In the genomic region with DNA sequence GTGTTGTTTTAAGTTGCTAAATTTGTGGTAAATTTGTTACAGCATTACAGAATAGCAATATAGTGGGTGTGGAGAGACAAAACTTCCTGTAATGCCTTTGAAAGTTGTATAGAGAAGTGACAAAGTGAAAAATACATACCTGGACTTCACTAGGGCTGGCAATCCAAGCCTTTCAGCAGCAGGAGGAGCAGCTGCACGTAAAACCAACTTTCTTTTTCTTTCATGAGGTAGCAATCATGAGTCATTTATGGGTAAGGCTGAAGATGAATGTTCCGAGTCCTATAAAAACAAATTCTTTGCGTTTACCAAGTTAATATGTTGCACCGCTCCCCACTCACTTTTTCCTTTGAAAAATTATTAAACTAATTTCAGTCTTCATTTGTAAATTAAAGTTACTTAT, we compare ENCODE assay signal across 9 cellular contexts.
DNase-seq lines count a peak whose midpoint lies in the region; ATAC-seq and TF ChIP-seq lines count a peak whose summit lies in the region.
"Had no signal": no experiment of that assay in that cellular context is flagged by ENCODE, and none has a peak within 500 bp of the region (broad histone marks: within the 10 kb centered on the region; RNA-seq: fewer than 3 reads in every experiment).

No MANE protein-coding gene starts in this region.

- WGBS in transverse colon (ENCODE audit: low coverage in 1 of 2), 2 donors = 26 to 36% methylated on average over 4 of the region's 4 CpGs

- intact Hi-C loops in transverse colon (cut with DNase I; ENCODE audit: low total_unique reads) = no loop called here
- intact Hi-C loops in activated T-helper 1 cell treated with anti-CD3 and anti-CD28 coated beads, Interleukin-12 subunit alpha, Interleukin-12 subunit beta, Interleukin-2, Interleukin-4 antibody, amounts not matched to agents 30 ng/mL and 10 ng/mL and 1 ng/mL, durations not matched to agents 14 hours and 24 hours and 36 hours (cut with micrococcal nuclease) = no loop called here

- H3K9me3 Mint-ChIP-seq in CD4-positive, CD25-positive, alpha-beta regulatory T cell = no peaks in the 10 kb centered on the region
- no peaks in the 10 kb centered on the region for H3K9me3 Mint-ChIP-seq in activated T-helper 1 cell treated with anti-CD3 and anti-CD28 coated beads, Interleukin-12 subunit alpha, Interleukin-12 subunit beta, Interleukin-2, Interleukin-4 antibody, amounts not matched to agents 30 ng/mL and 10 ng/mL and 1 ng/mL, durations not matched to agents 14 hours and 24 hours and 36 hours

- ATAC-seq in CD4-positive, CD25-positive, alpha-beta regulatory T cell (ENCODE audit: low read depth in 2 of 2) = peak; percentile 58 to 65
- ATAC-seq in GM21619 (IDR thresholded peaks at IDR 0.05; ENCODE audit: unreplicated experiment) (peak; percentile 78), GM21737 (IDR thresholded peaks at IDR 0.05; ENCODE audit: unreplicated experiment) (no peak)

- peaks cover 0 to 7% (median 4%) of the 10 kb centered on the region in 4 donors for H3K4me1 Mint-ChIP-seq in CD4-positive, CD25-positive, alpha-beta regulatory T cell
- H3K4me1 Mint-ChIP-seq in activated T-helper 1 cell treated with anti-CD3 and anti-CD28 coated beads, Interleukin-12 subunit alpha, Interleukin-12 subunit beta, Interleukin-2, Interleukin-4 antibody, amounts not matched to agents 30 ng/mL and 10 ng/mL and 1 ng/mL, durations not matched to agents 14 hours and 24 hours and 36 hours (ENCODE audit: low read depth) = no peaks in the 10 kb centered on the region

- DNase-seq in CD4-positive, CD25-positive, alpha-beta regulatory T cell = no peak
- peak; percentile 53 for DNase-seq in NOMO-1 treated with DMSO at 0.1 percent for 48 hours (lab: John Stamatoyannopoulos, UW; ENCODE audit: unreplicated experiment)
- DNase-seq in epithelial cell of prostate (ENCODE audit: low read depth, low spot score) = peak; percentile 50
- no peak for DNase-seq in right atrium auricular region (ENCODE audit: low spot score)
- no peak for DNase-seq in transverse colon
- no peak for DNase-seq in activated T-helper 1 cell treated with anti-CD3 and anti-CD28 coated beads, Interleukin-12 subunit alpha, Interleukin-12 subunit beta, Interleukin-2, Interleukin-4 antibody, amounts not matched to agents 30 ng/mL and 10 ng/mL and 1 ng/mL, durations not matched to agents 14 hours and 24 hours and 36 hours (ENCODE audit: low spot score)
- DNase-seq: T-helper 9 cell had no signal

- no peak overlapping the region for H3K27ac ChIP-seq in CD4-positive, CD25-positive, alpha-beta regulatory T cell (ENCODE audit: insufficient read depth, low read length, poor library complexity, severe bottlenecking)
- H3K27ac ChIP-seq in epithelial cell of prostate (peak overlapping the region; percentile 17), right atrium auricular region (no peak overlapping the region), transverse colon (no peak overlapping the region)

- H3K36me3 Mint-ChIP-seq in CD4-positive, CD25-positive, alpha-beta regulatory T cell = no peaks in the 10 kb centered on the region
- no peaks in the 10 kb centered on the region for H3K36me3 Mint-ChIP-seq in activated T-helper 1 cell treated with anti-CD3 and anti-CD28 coated beads, Interleukin-12 subunit alpha, Interleukin-12 subunit beta, Interleukin-2, Interleukin-4 antibody, amounts not matched to agents 30 ng/mL and 10 ng/mL and 1 ng/mL, durations not matched to agents 14 hours and 24 hours and 36 hours (ENCODE audit: low read depth)

- no peak for TF ChIP-seq POLR2A in transverse colon (IDR thresholded peaks at IDR 0.05)

- H3K4me1 ChIP-seq in CD4-positive, CD25-positive, alpha-beta regulatory T cell (ENCODE audit: control insufficient read depth, insufficient read depth, low read length, poor library complexity, severe bottlenecking) = no peaks in the 10 kb centered on the region
- H3K4me1 ChIP-seq in right atrium auricular region = no peaks in the 10 kb centered on the region
- H3K4me1 ChIP-seq in transverse colon = no peaks in the 10 kb centered on the region

- no peak for TF ChIP-seq EP300 in transverse colon (IDR thresholded peaks at IDR 0.05; ENCODE audit: low read depth)

- no peak overlapping the region for H3K4me3 ChIP-seq in CD4-positive, CD25-positive, alpha-beta regulatory T cell (ENCODE audit: low read depth, low read length)
- no peak overlapping the region for H3K4me3 ChIP-seq in right atrium auricular region
- no peak overlapping the region for H3K4me3 ChIP-seq in transverse colon

- H3K27me3 Mint-ChIP-seq in CD4-positive, CD25-positive, alpha-beta regulatory T cell = peaks cover 11% of the 10 kb centered on the region
- peaks cover 6% of the 10 kb centered on the region for H3K27me3 Mint-ChIP-seq in activated T-helper 1 cell treated with anti-CD3 and anti-CD28 coated beads, Interleukin-12 subunit alpha, Interleukin-12 subunit beta, Interleukin-2, Interleukin-4 antibody, amounts not matched to agents 30 ng/mL and 10 ng/mL and 1 ng/mL, durations not matched to agents 14 hours and 24 hours and 36 hours (ENCODE audit: insufficient read depth)

- no peak overlapping the region for H3K27ac Mint-ChIP-seq in CD4-positive, CD25-positive, alpha-beta regulatory T cell
- no peak overlapping the region for H3K27ac Mint-ChIP-seq in activated T-helper 1 cell treated with anti-CD3 and anti-CD28 coated beads, Interleukin-12 subunit alpha, Interleukin-12 subunit beta, Interleukin-2, Interleukin-4 antibody, amounts not matched to agents 30 ng/mL and 10 ng/mL and 1 ng/mL, durations not matched to agents 14 hours and 24 hours and 36 hours

- peak overlapping the region in 1 of 4 donors; percentile 2 for H3K4me3 Mint-ChIP-seq in CD4-positive, CD25-positive, alpha-beta regulatory T cell
- no peak overlapping the region for H3K4me3 Mint-ChIP-seq in activated T-helper 1 cell treated with anti-CD3 and anti-CD28 coated beads, Interleukin-12 subunit alpha, Interleukin-12 subunit beta, Interleukin-2, Interleukin-4 antibody, amounts not matched to agents 30 ng/mL and 10 ng/mL and 1 ng/mL, durations not matched to agents 14 hours and 24 hours and 36 hours

- peaks cover 1% of the 10 kb centered on the region for H3K27me3 ChIP-seq in CD4-positive, CD25-positive, alpha-beta regulatory T cell (ENCODE audit: control insufficient read depth, insufficient read depth, low read length)
- no peaks in the 10 kb centered on the region for H3K27me3 ChIP-seq in right atrium auricular region
- H3K27me3 ChIP-seq in transverse colon = no peaks in the 10 kb centered on the region

- H3K36me3 ChIP-seq in CD4-positive, CD25-positive, alpha-beta regulatory T cell (ENCODE audit: control insufficient read depth, insufficient read depth, low read length) = no peaks in the 10 kb centered on the region
- H3K36me3 ChIP-seq in right atrium auricular region (no peaks in the 10 kb centered on the region), transverse colon (no peaks in the 10 kb centered on the region)

- peak in 1 of 2 donors; percentile 50 for TF ChIP-seq CTCF in right atrium auricular region (IDR thresholded peaks at IDR 0.05)
- TF ChIP-seq CTCF in transverse colon (IDR thresholded peaks at IDR 0.05) = no peak

- in situ Hi-C loops in transverse colon (cut with MboI; ENCODE audit: low pct_ligation_motif_present in 1 of 4, low pct_unique_long_range_greater_than_20kb in 1 of 4, low sequenced_read_pairs in 3 of 4) = no loop called here

- H3K9me3 ChIP-seq in CD4-positive, CD25-positive, alpha-beta regulatory T cell (ENCODE audit: control insufficient read depth in 2 of 2, low read length in 2 of 2) = no peaks in the 10 kb centered on the region
- H3K9me3 ChIP-seq in right atrium auricular region (no peaks in the 10 kb centered on the region), transverse colon (no peaks in the 10 kb centered on the region)

Comparison
In these comparisons a context has a peak if more than half of its experiments do, and no peak if none do; other contexts are left out.
1. DNase-seq: peak in NOMO-1 treated with DMSO at 0.1 percent for 48 hours (single experiment) and epithelial cell of prostate (single experiment); none in CD4-positive, CD25-positive, alpha-beta regulatory T cell (0 of 3), right atrium auricular region (single experiment), transverse colon (single experiment) and activated T-helper 1 cell treated with anti-CD3 and anti-CD28 coated beads, Interleukin-12 subunit alpha, Interleukin-12 subunit beta, Interleukin-2, Interleukin-4 antibody, amounts not matched to agents 30 ng/mL and 10 ng/mL and 1 ng/mL, durations not matched to agents 14 hours and 24 hours and 36 hours (single experiment).